ENCODE assay signal across 20 cellular contexts in the genomic region with DNA sequence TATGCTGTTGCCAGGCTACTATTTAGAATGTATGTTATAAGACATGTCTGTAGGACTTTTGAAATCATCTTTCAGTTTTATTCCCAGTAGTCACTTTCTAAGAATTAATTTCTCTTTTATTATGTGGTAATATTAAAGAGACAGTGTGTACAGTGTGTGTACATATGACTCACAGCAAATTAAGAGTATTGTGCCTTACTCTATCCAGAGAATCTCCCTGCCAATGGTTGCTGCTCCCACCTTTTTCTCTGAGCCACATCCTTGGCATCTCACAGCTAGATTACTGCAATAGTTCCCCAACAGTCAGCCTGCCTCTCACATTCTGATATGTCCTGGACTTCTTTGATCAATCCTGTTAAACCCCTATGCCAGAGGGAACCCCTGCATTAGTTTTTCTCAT.
DNase-seq lines count a peak whose midpoint lies in the region; ATAC-seq and TF ChIP-seq lines count a peak whose summit lies in the region.
"Had no signal": no experiment of that assay in that cellular context is flagged by ENCODE, and none has a peak within 500 bp of the region (broad histone marks: within the 10 kb centered on the region; RNA-seq: fewer than 3 reads in every experiment).

No MANE protein-coding gene starts in this region.

- no peak overlapping the region for H3K4ac ChIP-seq in trophoblast cell (ENCODE audit: low read depth, low read length)

- H3K27me3 ChIP-seq in RWPE2 (ENCODE audit: insufficient read depth, poor library complexity, severe bottlenecking) (no peaks in the 10 kb centered on the region), trophoblast cell (ENCODE audit: insufficient read depth, low read length) (no peaks in the 10 kb centered on the region), upper lobe of right lung (no peaks in the 10 kb centered on the region)
- H3K27me3 ChIP-seq: Peyer's patch, SJCRH30 had no signal

- no peaks in the 10 kb centered on the region for H3K9me3 ChIP-seq in RWPE2 (ENCODE audit: severe bottlenecking)
- H3K9me3 ChIP-seq in trophoblast cell (ENCODE audit: insufficient read depth, low read depth, low read length): no peaks in the 10 kb centered on the region
- no peaks in the 10 kb centered on the region for H3K9me3 ChIP-seq in upper lobe of right lung
- H3K9me3 ChIP-seq: A549, Caco-2, Peyer's patch, SJCRH30 had no signal

- H3K9ac ChIP-seq in trophoblast cell (ENCODE audit: low read length): peak overlapping the region; percentile 66

- H3K18ac ChIP-seq in trophoblast cell (ENCODE audit: low read length): no peak overlapping the region

- no peak overlapping the region for H4K12ac ChIP-seq in trophoblast cell (ENCODE audit: low read depth, low read length)

- peak; percentile 50; the same call in 1 of the 3 replicates for ATAC-seq in RWPE2 (ENCODE audit: low read depth)
- no peak for ATAC-seq in upper lobe of right lung
- ATAC-seq: A549, K562, Right ventricle myocardium inferior had no signal

- DNase-seq in LHCN-M2 (ENCODE audit: low read depth) (peak; percentile 3), RWPE2 (ENCODE audit: low spot score) (no peak), fibroblast of mammary gland (ENCODE audit: low read depth) (peak; percentile 22), trophoblast cell (no peak), SKM-1 (lab: John Stamatoyannopoulos, UW; ENCODE audit: unreplicated experiment) (no peak), NK-92 (lab: John Stamatoyannopoulos, UW; ENCODE audit: unreplicated experiment) (no peak), upper lobe of right lung (no peak)
- DNase-seq: C1 segment of cervical spinal cord; Caco-2; CD4-positive, alpha-beta memory T cell; H9; Kasumi-1; MM.1S; NCI-H2029; NCI-H526 treated with DMSO at 0.1 percent for 48 hours; Peyer's patch; SJCRH30 had no signal

- H3K36me3 ChIP-seq in RWPE2 (ENCODE audit: low read depth) (no peaks in the 10 kb centered on the region), trophoblast cell (ENCODE audit: control insufficient read depth in 1 of 2, insufficient read depth in 2 of 2, low read length in 2 of 2) (no peaks in the 10 kb centered on the region), upper lobe of right lung (no peaks in the 10 kb centered on the region)
- H3K36me3 ChIP-seq: Peyer's patch, SJCRH30 had no signal

- H2BK5ac ChIP-seq in trophoblast cell (ENCODE audit: low read depth, low read length, poor library complexity): no peak overlapping the region

- H4K91ac ChIP-seq in trophoblast cell (ENCODE audit: low read depth, low read length): no peak overlapping the region

- no peaks in the 10 kb centered on the region for H3K79me1 ChIP-seq in trophoblast cell (ENCODE audit: low read length)

- H3K27ac ChIP-seq in RWPE2 (ENCODE audit: poor library complexity, severe bottlenecking) (no peak overlapping the region), trophoblast cell (ENCODE audit: low read depth, low read length) (no peak overlapping the region), upper lobe of right lung (no peak overlapping the region)
- H3K27ac ChIP-seq: A549, Peyer's patch, SJCRH30 had no signal

- H2BK120ac ChIP-seq in trophoblast cell (ENCODE audit: insufficient read depth, low read length, poor library complexity): no peak overlapping the region

- no peak overlapping the region for H3K23ac ChIP-seq in trophoblast cell (ENCODE audit: low read length)

- no peak overlapping the region for H4K8ac ChIP-seq in trophoblast cell (ENCODE audit: low read depth, low read length)

- no peaks in the 10 kb centered on the region for H3K79me2 ChIP-seq in trophoblast cell (ENCODE audit: control insufficient read depth, insufficient read depth, low read length, poor library complexity)

- H3K4me2 ChIP-seq in trophoblast cell (ENCODE audit: low read length): no peak overlapping the region
- H3K4me2 ChIP-seq: A549 had no signal

- TF ChIP-seq CTCF in RWPE2 (IDR thresholded peaks at IDR 0.05; ENCODE audit: poor library complexity, severe bottlenecking) (no peak), fibroblast of mammary gland (conservative IDR thresholded peaks at IDR 0.05; ENCODE audit: control insufficient read depth, insufficient read depth, low read depth, low read length) (no peak), upper lobe of right lung (IDR thresholded peaks at IDR 0.05) (no peak)

- intact Hi-C loops in upper lobe of right lung (cut with DNase I): no loop called here

- H2AFZ ChIP-seq in trophoblast cell (ENCODE audit: insufficient read depth, low read length, poor library complexity): no peak overlapping the region

- no peak overlapping the region for H2AK5ac ChIP-seq in trophoblast cell (ENCODE audit: low read length)

- H3K4me1 ChIP-seq in RWPE2 (ENCODE audit: insufficient read depth, poor library complexity, severe bottlenecking) (no peaks in the 10 kb centered on the region), trophoblast cell (ENCODE audit: control insufficient read depth in 1 of 2, insufficient read depth in 2 of 2, low read length in 2 of 2) (no peaks in the 10 kb centered on the region), upper lobe of right lung (peaks cover 7% of the 10 kb centered on the region)
- H3K4me1 ChIP-seq: A549, Caco-2, Peyer's patch, SJCRH30 had no signal

- H2BK12ac ChIP-seq in trophoblast cell (ENCODE audit: low read length): no peak overlapping the region

- no peak overlapping the region for H3K4me3 ChIP-seq in RWPE2 (ENCODE audit: severe bottlenecking)
- H3K4me3 ChIP-seq in fibroblast of mammary gland (ENCODE audit: control insufficient read depth, low read depth, low read length): no peak overlapping the region
- no peak overlapping the region for H3K4me3 ChIP-seq in trophoblast cell (ENCODE audit: low read depth, low read length)
- H3K4me3 ChIP-seq in upper lobe of right lung: no peak overlapping the region
- H3K4me3 ChIP-seq: A549, K562, Peyer's patch, SJCRH30 had no signal

- no peak overlapping the region for H3K14ac ChIP-seq in trophoblast cell (ENCODE audit: low read length)

Comparison
In these comparisons a context has a peak if more than half of its experiments do, and no peak if none do; other contexts are left out.
1. DNase-seq: peak in LHCN-M2 (single experiment) and fibroblast of mammary gland (single experiment); none in RWPE2 (single experiment), trophoblast cell (0 of 2), SKM-1 (single experiment), NK-92 (single experiment) and upper lobe of right lung (single experiment).